In genomic region chr1:103441342-103441741, GRCh38 we compare ENCODE assay signal across 17 cellular contexts.
DNase-seq lines count a peak whose midpoint lies in the region; ATAC-seq, FAIRE-seq and TF ChIP-seq lines count a peak whose summit lies in the region.
"Had no signal": no experiment of that assay in that cellular context is flagged by ENCODE, and none has a peak within 500 bp of the region (broad histone marks: within the 10 kb centered on the region; RNA-seq: fewer than 3 reads in every experiment).

No MANE protein-coding gene starts in this region.

- no peak overlapping the region for H2BK20ac ChIP-seq in H1 (ENCODE audit: low read length)

- no peak overlapping the region for H4K8ac ChIP-seq in H1 (ENCODE audit: extremely low read depth, insufficient read depth, low read length)

- H2BK12ac ChIP-seq in H1 (ENCODE audit: low read depth, low read length): no peak overlapping the region

- H2AFZ ChIP-seq in H1 (ENCODE audit: low read length): no peak overlapping the region

- peak overlapping the region; percentile 16 for H3K27ac ChIP-seq in HUES48 (ENCODE audit: low read depth, low read length)
- H3K27ac ChIP-seq in H1 (ENCODE audit: low read depth, low read length): no peak overlapping the region
- H3K27ac ChIP-seq in body of pancreas: no peak overlapping the region
- H3K27ac ChIP-seq: 22Rv1, A549, C4-2B had no signal

- H4K20me1 ChIP-seq in H1 (replicated peaks in 1 of 2; ENCODE audit: control insufficient read depth in 1 of 2, insufficient read depth in 2 of 2, low read length in 2 of 2): no peaks in the 10 kb centered on the region

- H4K91ac ChIP-seq in H1 (replicated peaks; ENCODE audit: insufficient read length, low read length): no peak overlapping the region

- H4K5ac ChIP-seq in H1 (ENCODE audit: insufficient read length, low read depth, low read length): no peak overlapping the region

- no peak overlapping the region for H3K14ac ChIP-seq in H1 (ENCODE audit: insufficient read length)

- no peaks in the 10 kb centered on the region for H3K9me3 ChIP-seq in HUES48 (ENCODE audit: control insufficient read depth, insufficient read depth, low read length)
- no peaks in the 10 kb centered on the region for H3K9me3 ChIP-seq in H1 (ENCODE audit: insufficient read depth in 2 of 2, low read depth in 1 of 2, low read length in 1 of 2)
- no peaks in the 10 kb centered on the region for H3K9me3 ChIP-seq in body of pancreas
- H3K9me3 ChIP-seq: A549, Caco-2 had no signal

- H3K4me1 Mint-ChIP-seq in activated T-helper 17 cell treated with anti-CD3 and anti-CD28 coated beads, Interleukin-2, amount 50 U/mL, for 72 hours: peaks cover 3% of the 10 kb centered on the region

- no peak overlapping the region for H3K4me3 Mint-ChIP-seq in activated T-helper 17 cell treated with anti-CD3 and anti-CD28 coated beads, Interleukin-2, amount 50 U/mL, for 72 hours
- H3K4me3 Mint-ChIP-seq: CD4-positive, alpha-beta T cell had no signal

- no peak overlapping the region for H2BK120ac ChIP-seq in H1 (replicated peaks; ENCODE audit: low read depth, low read length)

- intact Hi-C loops in body of pancreas (cut with DNase I): no loop called here

- H3K36me3 ChIP-seq in HUES48 (ENCODE audit: control insufficient read depth, insufficient read depth, low read length) (no peaks in the 10 kb centered on the region), H1 (ENCODE audit: control insufficient read depth in 2 of 4, insufficient read depth in 4 of 4, low read length in 3 of 4) (no peaks in the 10 kb centered on the region), body of pancreas (replicated peaks in 1 of 2; ENCODE audit: insufficient read depth in 1 of 2, low read depth in 2 of 2) (no peaks in the 10 kb centered on the region)

- H3K27ac Mint-ChIP-seq in activated T-helper 17 cell treated with anti-CD3 and anti-CD28 coated beads, Interleukin-2, amount 50 U/mL, for 72 hours: no peak overlapping the region
- H3K27ac Mint-ChIP-seq: CD4-positive, alpha-beta T cell had no signal

- no peak overlapping the region for H3K56ac ChIP-seq in H1 (replicated peaks; ENCODE audit: insufficient read length, low read depth, low read length)

- in situ Hi-C loops in G401 (cut with HindIII; ENCODE audit: low sequenced_read_pairs): no loop called here

- no peaks in the 10 kb centered on the region for H3K79me2 ChIP-seq in H1 (ENCODE audit: control insufficient read depth in 1 of 2, insufficient read depth in 2 of 2, low read length in 2 of 2)

- TF ChIP-seq CTCF in H1 (IDR thresholded peaks at IDR 0.05; ENCODE audit: control extremely low read depth in 1 of 3, insufficient read depth in 1 of 3, low read depth in 1 of 3, low read length in 3 of 3) (no peak), body of pancreas (IDR thresholded peaks at IDR 0.05) (no peak)

- no peaks in the 10 kb centered on the region for H3K27me3 ChIP-seq in HUES48 (ENCODE audit: control insufficient read depth, insufficient read depth, low read length)
- H3K27me3 ChIP-seq in H1 (replicated peaks in 1 of 4; ENCODE audit: control insufficient read depth in 3 of 4, extremely low read depth in 1 of 4, insufficient read depth in 3 of 4, low read length in 3 of 4): no peaks in the 10 kb centered on the region
- no peaks in the 10 kb centered on the region for H3K27me3 ChIP-seq in body of pancreas

- H3K4me1 ChIP-seq in HUES48 (ENCODE audit: control insufficient read depth, insufficient read depth, low read length): peaks cover 21% of the 10 kb centered on the region
- peaks cover 0 to 4% (median 1%) of the 10 kb centered on the region in 4 experiments; a peak in 2 of 7 replicates for H3K4me1 ChIP-seq in H1 (replicated peaks in 1 of 4; ENCODE audit: control insufficient read depth in 3 of 4, insufficient read depth in 4 of 4, low read length in 3 of 4)
- no peaks in the 10 kb centered on the region for H3K4me1 ChIP-seq in body of pancreas
- H3K4me1 ChIP-seq: A549, Caco-2 had no signal

- POLR2A ChIA-PET in H1 (lab: Charles Lee; ENCODE audit: partially characterized antibody): no interaction called here

- WGBS in H1 (ENCODE audit: extremely low coverage in 1 of 2, insufficient coverage in 1 of 2, insufficient read length in 1 of 2, insufficient replicate concordance in 2 of 2, low coverage in 1 of 2, low lambda C conversion rate in 2 of 2, missing lambda C conversion rate in 1 of 2), 2 experiments: 61% methylated on average over 3 of the region's 3 CpGs; no CpG with 5 or more reads in 1 of the 2 experiments
- WGBS in body of pancreas, 2 donors: 40 to 58% methylated on average over 3 of the region's 3 CpGs

- DNase-seq in G401 (ENCODE audit: low spot score) (peak; percentile 21), H1 (ENCODE audit: low read depth in 1 of 2, low spot score in 2 of 2) (no peak), iPS DF 19.7 (ENCODE audit: low read depth, low spot score) (peak; percentile 23), T-helper 2 cell (no peak), NCI-H748 treated with DMSO at 0.1 percent for 48 hours (lab: John Stamatoyannopoulos, UW) (no peak), body of pancreas (no peak)
- DNase-seq: AML-193; Caco-2; CD4-positive, alpha-beta T cell; GF-D8; HCEC 1CT had no signal

- no peak overlapping the region for H2AK5ac ChIP-seq in H1 (ENCODE audit: low read depth, low read length)

- H3K9ac ChIP-seq in HUES48 (ENCODE audit: low read depth, low read length) (no peak overlapping the region), H1 (replicated peaks in 1 of 4; ENCODE audit: extremely low read depth in 1 of 4, low read depth in 3 of 4, low read length in 3 of 4) (no peak overlapping the region)

- no peaks in the 10 kb centered on the region for H3K23me2 ChIP-seq in H1 (ENCODE audit: low read depth, low read length)

- no peak for ATAC-seq in activated T-helper 17 cell treated with anti-CD3 and anti-CD28 coated beads, Interleukin-2, amount 50 U/mL, for 72 hours (replicated peaks)
- no peak for ATAC-seq in body of pancreas
- ATAC-seq: A549 had no signal

- no peak for TF ChIP-seq POLR2A in H1 (IDR thresholded peaks at IDR 0.05; ENCODE audit: control extremely low read depth in 1 of 2, low read depth in 2 of 2, low read length in 2 of 2)
- TF ChIP-seq POLR2A in body of pancreas (IDR thresholded peaks at IDR 0.05): no peak

- H3K4me2 ChIP-seq in H1 (ENCODE audit: insufficient read depth in 1 of 2, low read depth in 2 of 2, low read length in 2 of 2): no peak overlapping the region
- H3K4me2 ChIP-seq: A549 had no signal

- no peaks in the 10 kb centered on the region for H3K27me3 Mint-ChIP-seq in activated T-helper 17 cell treated with anti-CD3 and anti-CD28 coated beads, Interleukin-2, amount 50 U/mL, for 72 hours
- H3K27me3 Mint-ChIP-seq: CD4-positive, alpha-beta T cell had no signal

- H3K4ac ChIP-seq in H1 (replicated peaks; ENCODE audit: insufficient read length, low read depth, low read length): no peak overlapping the region

- no peaks in the 10 kb centered on the region for H3K36me3 Mint-ChIP-seq in activated T-helper 17 cell treated with anti-CD3 and anti-CD28 coated beads, Interleukin-2, amount 50 U/mL, for 72 hours (ENCODE audit: low read depth)

- H3K4me3 ChIP-seq in HUES48 (ENCODE audit: low read depth, low read length): no peak overlapping the region
- no peak overlapping the region for H3K4me3 ChIP-seq in H1 (ENCODE audit: extremely low read depth in 1 of 4, insufficient read depth in 2 of 4, low read depth in 3 of 4, low read length in 4 of 4)
- H3K4me3 ChIP-seq in body of pancreas: no peak overlapping the region
- H3K4me3 ChIP-seq: A549 had no signal

- no peaks in the 10 kb centered on the region for H3K9me3 Mint-ChIP-seq in activated T-helper 17 cell treated with anti-CD3 and anti-CD28 coated beads, Interleukin-2, amount 50 U/mL, for 72 hours
- H3K9me3 Mint-ChIP-seq: CD4-positive, alpha-beta T cell had no signal

- TF ChIP-seq RAD21 in H1 (IDR thresholded peaks at IDR 0.05 in 1 of 2, conservative IDR thresholded peaks at IDR 0.05 in 1 of 2; ENCODE audit: low read depth in 2 of 2, low read length in 2 of 2): no peak

- H3K18ac ChIP-seq in H1 (ENCODE audit: extremely low read depth, low read length): no peak overlapping the region

- no peak for TF ChIP-seq EP300 in H1 (IDR thresholded peaks at IDR 0.05; ENCODE audit: borderline replicate concordance in 1 of 2, low read depth in 2 of 2, low read length in 2 of 2)

- no peak overlapping the region for H2BK15ac ChIP-seq in H1 (ENCODE audit: low read length)

- CTCF ChIA-PET in H1 (lab: Charles Lee; ENCODE audit: partially characterized antibody): interaction anchor here (0.9 to 2.0 kb wide), 4 partner anchors 13 to 237 kb away, joined by 3 to 5 read pairs (median 4); no protein-coding TSS in a partner anchor

- no peak for FAIRE-seq in H1 (lab: Jason Lieb, UNC)
- FAIRE-seq: A549, HTR-8/SVneo had no signal

- no peak overlapping the region for H2BK5ac ChIP-seq in H1 (ENCODE audit: low read depth, low read length)

- H3K23ac ChIP-seq in H1 (ENCODE audit: insufficient read length): no peak overlapping the region

- no peaks in the 10 kb centered on the region for H3K79me1 ChIP-seq in H1 (ENCODE audit: low read depth, low read length)

TF ChIP-seq in H1, 55 proteins besides CTCF, POLR2A, EP300 and RAD21:
- TF ChIP-seq HDAC2 (IDR thresholded peaks at IDR 0.05; ENCODE audit: borderline replicate concordance in 1 of 2, low read depth in 2 of 2, low read length in 2 of 2) (no peak), SRF (IDR thresholded peaks at IDR 0.05; ENCODE audit: low read depth, low read length) (no peak), TEAD4 (IDR thresholded peaks at IDR 0.05; ENCODE audit: low read depth, low read length) (peak; percentile 89), BRCA1 (IDR thresholded peaks at IDR 0.05; ENCODE audit: low read depth, low read length) (no peak), SP1 (IDR thresholded peaks at IDR 0.05; ENCODE audit: low read depth, low read length) (no peak), JUND (IDR thresholded peaks at IDR 0.05; ENCODE audit: low read length) (no peak), KDM4A (IDR thresholded peaks at IDR 0.05; ENCODE audit: low read depth, low read length, severe bottlenecking) (no peak), CTBP2 (IDR thresholded peaks at IDR 0.05; ENCODE audit: borderline replicate concordance, insufficient read depth, insufficient read length, low read length) (no peak)
- TF ChIP-seq, protein P1, sequence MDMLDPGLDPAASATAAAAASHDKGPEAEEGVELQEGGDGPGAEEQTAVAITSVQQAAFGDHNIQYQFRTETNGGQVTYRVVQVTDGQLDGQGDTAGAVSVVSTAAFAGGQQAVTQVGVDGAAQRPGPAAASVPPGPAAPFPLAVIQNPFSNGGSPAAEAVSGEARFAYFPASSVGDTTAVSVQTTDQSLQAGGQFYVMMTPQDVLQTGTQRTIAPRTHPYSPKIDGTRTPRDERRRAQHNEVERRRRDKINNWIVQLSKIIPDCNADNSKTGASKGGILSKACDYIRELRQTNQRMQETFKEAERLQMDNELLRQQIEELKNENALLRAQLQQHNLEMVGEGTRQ (IDR thresholded peaks at IDR 0.05; ENCODE audit: low read length): no peak

Comparison
In these comparisons a context has a peak if more than half of its experiments do, and no peak if none do; other contexts are left out.
1. DNase-seq: peak in G401 (single experiment) and iPS DF 19.7 (single experiment); none in H1 (0 of 2), T-helper 2 cell (0 of 5), NCI-H748 treated with DMSO at 0.1 percent for 48 hours (single experiment) and body of pancreas (0 of 4).